In genomic region chr9:26261503-26262330, GRCh38 we compare ENCODE assay signal across 13 cellular contexts.
DNase-seq lines count a peak whose midpoint lies in the region; ATAC-seq and TF ChIP-seq lines count a peak whose summit lies in the region.
"Had no signal": no experiment of that assay in that cellular context is flagged by ENCODE, and none has a peak within 500 bp of the region (broad histone marks: within the 10 kb centered on the region; RNA-seq: fewer than 3 reads in every experiment).

No MANE protein-coding gene starts in this region.

- no peak overlapping the region for H3K27ac ChIP-seq in right atrium auricular region
- H3K27ac ChIP-seq: thoracic aorta had no signal

- H3K36me3 Mint-ChIP-seq in natural killer cell treated with Interleukin-12 subunit alpha and Interleukin-12 subunit beta and Interleukin-15 and Interleukin-18, amount 100 ng/mL, for 72 hours, result no peaks in the 10 kb centered on the region

- no peak overlapping the region for H3K4me3 Mint-ChIP-seq in natural killer cell treated with Interleukin-12 subunit alpha and Interleukin-12 subunit beta and Interleukin-15 and Interleukin-18, amount 100 ng/mL, for 72 hours
- H3K4me3 Mint-ChIP-seq: nephron had no signal

- peaks cover 13% of the 10 kb centered on the region for H3K9me3 Mint-ChIP-seq in natural killer cell treated with Interleukin-12 subunit alpha and Interleukin-12 subunit beta and Interleukin-15 and Interleukin-18, amount 100 ng/mL, for 72 hours
- H3K9me3 Mint-ChIP-seq: nephron had no signal

- TF ChIP-seq CTCF in fibroblast of pulmonary artery (IDR thresholded peaks at IDR 0.05; ENCODE audit: low read length, missing control alignments), result no peak
- TF ChIP-seq CTCF in right atrium auricular region (IDR thresholded peaks at IDR 0.05), result no peak
- TF ChIP-seq CTCF in mucosa of descending colon (IDR thresholded peaks at IDR 0.05), result no peak

- no peak overlapping the region for H3K4me3 ChIP-seq in fibroblast of pulmonary artery (replicated peaks; ENCODE audit: low read depth, low read length)
- H3K4me3 ChIP-seq in right atrium auricular region, result no peak overlapping the region
- H3K4me3 ChIP-seq in mucosa of descending colon, result no peak overlapping the region
- H3K4me3 ChIP-seq: thoracic aorta had no signal

- no peaks in the 10 kb centered on the region for H3K27me3 Mint-ChIP-seq in natural killer cell treated with Interleukin-12 subunit alpha and Interleukin-12 subunit beta and Interleukin-15 and Interleukin-18, amount 100 ng/mL, for 72 hours

- no peaks in the 10 kb centered on the region for H3K36me3 ChIP-seq in right atrium auricular region
- H3K36me3 ChIP-seq in mucosa of descending colon (ENCODE audit: low read depth), result no peaks in the 10 kb centered on the region
- H3K36me3 ChIP-seq: thoracic aorta had no signal

- no peaks in the 10 kb centered on the region for H3K9me3 ChIP-seq in right atrium auricular region
- H3K9me3 ChIP-seq in mucosa of descending colon, result no peaks in the 10 kb centered on the region
- H3K9me3 ChIP-seq: thoracic aorta had no signal

- intact Hi-C loops in mucosa of descending colon (cut with DNase I, micrococcal nuclease), result no loop called here

- no peaks in the 10 kb centered on the region for H3K27me3 ChIP-seq in right atrium auricular region

- ATAC-seq in SK-N-SH treated with all-trans-retinoic acid at 6 μM for 48 hours (peak; percentile 78), mucosa of descending colon (no peak), HG02763 (IDR thresholded peaks at IDR 0.05; ENCODE audit: unreplicated experiment) (no peak)
- no peak for ATAC-seq in natural killer cell treated with Interleukin-12 subunit alpha and Interleukin-12 subunit beta and Interleukin-15 and Interleukin-18, amount 100 ng/mL, for 72 hours

- no peak overlapping the region for H3K27ac Mint-ChIP-seq in natural killer cell treated with Interleukin-12 subunit alpha and Interleukin-12 subunit beta and Interleukin-15 and Interleukin-18, amount 100 ng/mL, for 72 hours
- H3K27ac Mint-ChIP-seq: nephron had no signal

- H3K4me1 ChIP-seq in right atrium auricular region (no peaks in the 10 kb centered on the region), mucosa of descending colon (ENCODE audit: low read depth) (no peaks in the 10 kb centered on the region)

- H3K4me1 Mint-ChIP-seq in natural killer cell treated with Interleukin-12 subunit alpha and Interleukin-12 subunit beta and Interleukin-15 and Interleukin-18, amount 100 ng/mL, for 72 hours (ENCODE audit: low read depth in 2 of 2), result no peaks in the 10 kb centered on the region

- DNase-seq in H4 (ENCODE audit: low spot score) (peak; percentile 22), fibroblast of pulmonary artery (ENCODE audit: low read depth) (peak; percentile 82), renal cortical epithelial cell (ENCODE audit: low read depth) (peak; percentile 84), right atrium auricular region (ENCODE audit: low spot score) (no peak), mucosa of descending colon (no peak)
- DNase-seq in natural killer cell treated with Interleukin-12 subunit alpha and Interleukin-12 subunit beta and Interleukin-15 and Interleukin-18, amount 100 ng/mL, for 72 hours (ENCODE audit: low spot score), result no peak
- DNase-seq: activated T-cell treated with anti-CD3 and anti-CD28 coated beads, Interleukin-2, amount 50 U/mL, for 1 hour; central memory CD4-positive, alpha-beta T cell; stimulated activated CD4-positive, alpha-beta T cell treated with anti-CD3 and anti-CD28 coated beads, Interleukin-4, amount 100 ng/mL, for 4 hours had no signal

TF ChIP-seq in SK-N-SH treated with all-trans-retinoic acid at 6 μM for 48 hours, 23 proteins besides CTCF, POLR2A, EP300 and RAD21:
- peak; percentile 43 for TF ChIP-seq ISL1 (CRISPR knock-in tag; IDR thresholded peaks at IDR 0.05)
- TF ChIP-seq GLIS3 (CRISPR knock-in tag; IDR thresholded peaks at IDR 0.05), result no peak
- TF ChIP-seq ZNF565 (CRISPR knock-in tag; conservative IDR thresholded peaks at IDR 0.05; ENCODE audit: low read depth), result no peak
- TF ChIP-seq PPARA (CRISPR knock-in tag; IDR thresholded peaks at IDR 0.05; ENCODE audit: borderline replicate concordance), result no peak

Comparison
In these comparisons a context has a peak if more than half of its experiments do, and no peak if none do; other contexts are left out.
1. DNase-seq: peak in H4 (single experiment), fibroblast of pulmonary artery (single experiment) and renal cortical epithelial cell (single experiment); none in natural killer cell treated with Interleukin-12 subunit alpha and Interleukin-12 subunit beta and Interleukin-15 and Interleukin-18, amount 100 ng/mL, for 72 hours (single experiment), right atrium auricular region (single experiment) and mucosa of descending colon (0 of 3).